ENCODE assay signal across 24 cellular contexts in the genomic region with DNA sequence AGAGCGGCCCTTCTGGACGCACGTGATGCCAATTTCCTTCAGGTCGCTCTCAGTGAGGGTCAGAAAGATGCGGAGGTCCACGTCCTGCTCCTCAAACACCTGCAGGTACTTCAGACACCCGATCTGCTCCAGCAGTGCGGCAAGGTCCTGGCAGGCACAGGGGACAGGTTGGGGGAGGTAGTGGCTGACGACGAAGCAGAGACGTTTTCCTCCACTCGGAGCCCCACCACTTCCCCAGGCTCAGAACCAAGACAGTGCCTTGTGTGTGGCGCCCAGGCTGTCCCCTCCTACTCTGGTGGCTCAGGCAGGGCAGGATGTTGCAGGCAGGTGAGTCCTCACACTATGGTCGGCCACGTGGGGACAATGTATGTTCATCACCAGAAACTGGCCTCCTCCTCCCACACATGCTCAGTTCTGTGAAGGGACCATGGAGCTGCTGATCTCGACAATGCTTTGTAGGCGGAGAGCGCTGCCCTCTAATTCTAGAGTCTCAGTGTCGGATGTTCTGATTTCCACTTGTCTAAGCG.
"Had no signal": no experiment of that assay in that cellular context is flagged by ENCODE, and none has a peak within 500 bp of the region (broad histone marks: within the 10 kb centered on the region; RNA-seq: fewer than 3 reads in every experiment).

No MANE protein-coding gene starts in this region.

- H3K4me3 ChIP-seq: coronary artery, left lung, prostate gland, right atrium auricular region, thyroid gland had no signal

- DNase-seq: activated CD4-positive, alpha-beta memory T cell treated with anti-CD3 and anti-CD28 coated beads for 36 hours; activated CD8-positive, alpha-beta memory T cell treated with anti-CD3 and anti-CD28 coated beads, Interleukin-2, amount 10 ng/mL, durations not matched to agents 7 days and 5 days; activated naive CD4-positive, alpha-beta T cell treated with anti-CD3 and anti-CD28 coated beads for 36 hours; activated T-cell treated with anti-CD3 and anti-CD28 coated beads, Interleukin-2, amount 50 U/mL, for 1 hour; erythroblast; foreskin melanocyte; glutamatergic neuron; hippocampal formation; mammary epithelial cell; midbrain; stimulated activated CD4-positive, alpha-beta T cell treated with anti-CD3 and anti-CD28 coated beads, Interleukin-12 subunit alpha, Interleukin-12 subunit beta, amount 100 ng/mL, for 4 hours; stimulated activated CD4-positive, alpha-beta T cell treated with anti-CD3 and anti-CD28 coated beads, Interleukin-1b, Interleukin-23, amount 100 ng/mL, for 48 hours; stimulated activated CD8-positive, alpha-beta memory T cell treated with anti-CD3 and anti-CD28 coated beads, Interleukin-4, amount 100 ng/mL, for 48 hours; stimulated activated naive CD4-positive, alpha-beta T cell treated with Interleukin-2 at 50 U/mL for 16 hours; thyroid gland had no signal

- H3K27ac Mint-ChIP-seq: activated CD4-positive, alpha-beta memory T cell treated with anti-CD3 and anti-CD28 coated beads for 36 hours; activated CD8-positive, alpha-beta memory T cell treated with anti-CD3 and anti-CD28 coated beads, Interleukin-2, amount 10 ng/mL, durations not matched to agents 7 days and 5 days; activated naive CD4-positive, alpha-beta T cell treated with anti-CD3 and anti-CD28 coated beads for 36 hours had no signal

- H3K27me3 ChIP-seq: left lung, right atrium auricular region, thyroid gland had no signal

- ATAC-seq: activated CD8-positive, alpha-beta memory T cell treated with anti-CD3 and anti-CD28 coated beads, Interleukin-2, amount 10 ng/mL, durations not matched to agents 7 days and 5 days; left lung had no signal

- H3K4me3 Mint-ChIP-seq: activated CD4-positive, alpha-beta memory T cell treated with anti-CD3 and anti-CD28 coated beads for 36 hours; activated CD8-positive, alpha-beta memory T cell treated with anti-CD3 and anti-CD28 coated beads, Interleukin-2, amount 10 ng/mL, durations not matched to agents 7 days and 5 days; activated naive CD4-positive, alpha-beta T cell treated with anti-CD3 and anti-CD28 coated beads for 36 hours; T-helper 2 cell treated with Interferon-gamma antibody and Interleukin-4, amounts not matched to agents 5 μg/mL and 100 μg/mL, for 36 hours had no signal

- H3K9me3 Mint-ChIP-seq: activated CD4-positive, alpha-beta memory T cell treated with anti-CD3 and anti-CD28 coated beads for 36 hours; activated naive CD4-positive, alpha-beta T cell treated with anti-CD3 and anti-CD28 coated beads for 36 hours; nephron; T-helper 2 cell treated with Interferon-gamma antibody and Interleukin-4, amounts not matched to agents 5 μg/mL and 100 μg/mL, for 36 hours had no signal

- FAIRE-seq: endometrium, keratinocyte, TTC549 had no signal

- H3K27ac ChIP-seq: coronary artery, left lung, prostate gland, right atrium auricular region, thyroid gland had no signal

- H3K27me3 Mint-ChIP-seq: activated CD4-positive, alpha-beta memory T cell treated with anti-CD3 and anti-CD28 coated beads for 36 hours; activated CD8-positive, alpha-beta memory T cell treated with anti-CD3 and anti-CD28 coated beads, Interleukin-2, amount 10 ng/mL, durations not matched to agents 7 days and 5 days had no signal

- H3K9me3 ChIP-seq: left lung, prostate gland, right atrium auricular region, thyroid gland had no signal
